Comparison of ENCODE assay signal across 21 cellular contexts in the genomic region with DNA sequence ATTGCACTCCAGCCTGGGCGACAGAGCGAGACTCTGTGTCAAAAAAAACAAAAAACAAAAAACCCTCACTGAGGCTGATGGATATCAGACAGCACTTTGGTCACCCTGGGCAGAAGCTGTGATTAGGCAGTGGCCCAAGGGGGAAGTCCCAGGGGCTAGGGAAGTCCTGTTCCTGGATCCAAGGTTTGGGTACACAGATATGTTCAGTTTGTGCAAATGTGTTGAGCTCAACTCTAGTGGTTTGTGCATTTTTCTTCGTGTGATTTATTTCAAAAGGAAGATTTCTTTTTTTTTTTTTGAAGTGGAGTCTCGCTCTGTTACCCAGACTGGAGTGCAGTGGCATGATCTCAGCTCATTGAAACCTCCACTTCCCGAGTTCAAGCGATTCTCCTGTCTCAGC.
"Had no signal": no experiment of that assay in that cellular context is flagged by ENCODE, and none has a peak within 500 bp of the region (broad histone marks: within the 10 kb centered on the region; RNA-seq: fewer than 3 reads in every experiment).

No MANE protein-coding gene starts in this region.

- H3K9ac ChIP-seq: SK-N-SH had no signal

- H3K27me3 ChIP-seq: SJSA1 had no signal

- H3K9me2 ChIP-seq: SK-N-SH had no signal

- H3K4me3 ChIP-seq: SJSA1 had no signal

- H3K4me1 ChIP-seq: SJSA1 had no signal

- H3K27ac ChIP-seq: SJSA1 had no signal

- DNase-seq: KBM-7, MM.1S, NCI-H1092 treated with DMSO at 0.1 percent for 48 hours, NCI-H1436, NCI-H187, NCI-H2029, NCI-H2081 treated with DMSO at 0.1 percent for 48 hours, NCI-H2171, NCI-H226, NCI-H446, NCI-H510A, NCI-H524 treated with DMSO at 0.1 percent for 48 hours, NCI-H69, NCI-H774, Right ventricle myocardium superior, RPMI8226, SIG-M5, SK-N-SH, T-helper 1 cell had no signal

- FAIRE-seq: RCC 7860 had no signal

- H3K4me2 ChIP-seq: SK-N-SH had no signal

- H3K36me3 ChIP-seq: SJSA1 had no signal

- H3K9me3 ChIP-seq: SJSA1, SK-N-SH had no signal
